In genomic region chr18:54392621-54393023, GRCh38 we compare ENCODE assay signal across 8 cellular contexts. TPM values are rescaled to one million over a fixed set of nuclear protein-coding genes. Genes with fewer than 3 reads are reported as not detected.
A peak's percentile ranks its signal among the peaks of the same experiment; 100 is the strongest.
DNase-seq lines count a peak whose midpoint lies in the region; ATAC-seq and TF ChIP-seq lines count a peak whose summit lies in the region.

No MANE protein-coding gene starts in this region.

- no peak overlapping the region for H3K4me3 ChIP-seq in AG04450 (ENCODE audit: low read depth, low read length)
- H3K4me3 ChIP-seq in GM12875 (ENCODE audit: low read depth, low read length), result no peak overlapping the region
- H3K4me3 ChIP-seq in osteoblast (ENCODE audit: insufficient read depth, low read length), result no peak overlapping the region

- DNase-seq in AG04450 (ENCODE audit: low read depth, low spot score) (peak; percentile 34), NCI-H1092 treated with DMSO at 0.1 percent for 48 hours (lab: John Stamatoyannopoulos, UW) (peak; percentile 76), fibroblast of gingiva (ENCODE audit: low read depth) (peak; percentile 44), osteoblast (ENCODE audit: insufficient read length, low spot score, missing footprints) (peak; percentile 34)
- no peak for DNase-seq in activated naive CD4-positive, alpha-beta T cell treated with Interleukin-2 at 50 U/mL for 16 hours

- H2AFZ ChIP-seq in osteoblast (ENCODE audit: low read length), result peak overlapping the region; percentile 47

- CTCF ChIA-PET in AG04450 (lab: Charles Lee), result interaction anchor here (0.7 to 3.8 kb wide), 22 partner anchors 8 to 591 kb away, joined by 3 to 39 read pairs (median 4); partner anchors contain the start of genes C18orf54 and STARD6

- no peaks in the 10 kb centered on the region for H4K20me1 ChIP-seq in osteoblast (ENCODE audit: insufficient read depth, low read length)

- no peaks in the 10 kb centered on the region for H3K79me2 ChIP-seq in osteoblast (ENCODE audit: insufficient read depth, low read length)

- H3K4me1 ChIP-seq in osteoblast (ENCODE audit: insufficient read depth, low read length), result peaks cover 16% of the 10 kb centered on the region

- peak overlapping the region; percentile 23 for H3K4me2 ChIP-seq in osteoblast (ENCODE audit: insufficient read depth, low read length)

- H3K27ac ChIP-seq in AG04450 (ENCODE audit: low read depth, low read length) (no peak overlapping the region), osteoblast (ENCODE audit: low read depth, low read length) (no peak overlapping the region)

- no peaks in the 10 kb centered on the region for H3K9me3 ChIP-seq in AG04450 (ENCODE audit: control insufficient read depth, insufficient read depth, low read length)
- no peaks in the 10 kb centered on the region for H3K9me3 ChIP-seq in osteoblast (ENCODE audit: low read depth, low read length)

- TF ChIP-seq CTCF in AG04450 (IDR thresholded peaks at IDR 0.05; ENCODE audit: low read depth, low read length) (peak; percentile 76), GM12875 (IDR thresholded peaks at IDR 0.05; ENCODE audit: borderline replicate concordance, insufficient read depth, low read depth, low read length) (peak; percentile 52), osteoblast (IDR thresholded peaks at IDR 0.05; ENCODE audit: extremely low read depth, low read depth, low read length) (peak; percentile 70)

- no peaks in the 10 kb centered on the region for H3K27me3 ChIP-seq in AG04450 (ENCODE audit: control insufficient read depth, insufficient read depth, low read length)
- no peaks in the 10 kb centered on the region for H3K27me3 ChIP-seq in osteoblast (ENCODE audit: insufficient read depth, low read length)

- ATAC-seq in HG02610 (IDR thresholded peaks at IDR 0.05; ENCODE audit: unreplicated experiment), result peak; percentile 57
- peak; percentile 75 for ATAC-seq in SK-N-SH treated with all-trans-retinoic acid at 6 μM for 48 hours

- POLR2A ChIA-PET in AG04450 (lab: Yijun Ruan, JAX), result no interaction called here

- no peaks in the 10 kb centered on the region for H3K36me3 ChIP-seq in osteoblast (ENCODE audit: insufficient read depth, low read length)

TF ChIP-seq in SK-N-SH treated with all-trans-retinoic acid at 6 μM for 48 hours, 23 proteins besides CTCF, POLR2A, EP300 and RAD21:
- TF ChIP-seq ZNF8 (CRISPR knock-in tag; IDR thresholded peaks at IDR 0.05) (no peak), POU6F1 (CRISPR knock-in tag; IDR thresholded peaks at IDR 0.05; ENCODE audit: borderline replicate concordance, low read depth) (no peak), ZFP3 (CRISPR knock-in tag; IDR thresholded peaks at IDR 0.05) (no peak), TCF4 (CRISPR knock-in tag; IDR thresholded peaks at IDR 0.05; ENCODE audit: borderline replicate concordance) (no peak), CSDC2 (CRISPR knock-in tag; IDR thresholded peaks at IDR 0.05) (no peak), RARB (CRISPR knock-in tag; IDR thresholded peaks at IDR 0.05) (no peak), ZC3H10 (CRISPR knock-in tag; IDR thresholded peaks at IDR 0.05) (no peak)
TF ChIP-seq in SK-N-SH treated with all-trans-retinoic acid at 6 μM for 48 hours: peak in this region for 0.

RNA-seq across cellular contexts. Expression of gene C18orf54, which starts 34.9 kb away (rescaled TPM):
- 2.7 and 3.8 TPM in 2 replicates for polyA plus RNA-seq in AG04450 (2011; rRNA removed)
- 1.5 and 2.6 TPM in 2 replicates for polyA minus RNA-seq in AG04450 (2011; rRNA and poly(A)+ RNA removed)
- total RNA-seq in osteoblast, result 1.8 TPM in 2 replicates

RNA-seq across cellular contexts. Expression of gene STARD6, which starts 35.0 kb away (rescaled TPM):
- polyA plus RNA-seq in AG04450 (2011; rRNA removed), result 0.14 TPM in 1 of 2 replicates, not detected in the other
- not detected in 2 replicates for polyA minus RNA-seq in AG04450 (2011; rRNA and poly(A)+ RNA removed)
- not detected in 2 replicates for total RNA-seq in osteoblast
